1 cellular context compared by ENCODE assay signal in genomic region chr11:69437001-69437875, GRCh38.
TF ChIP-seq lines count a peak whose summit lies in the region.

No MANE protein-coding gene starts in this region.

TF ChIP-seq in HepG2, 621 proteins besides CTCF, POLR2A, EP300 and RAD21 (continued from another document and continues in another):
- no peak for TF ChIP-seq AHDC1 (CRISPR knock-in tag; IDR thresholded peaks at IDR 0.05; ENCODE audit: borderline replicate concordance)
- TF ChIP-seq ZNF367 (CRISPR knock-in tag; IDR thresholded peaks at IDR 0.05; ENCODE audit: borderline replicate concordance), result no peak
- TF ChIP-seq PATZ1 (CRISPR knock-in tag; IDR thresholded peaks at IDR 0.05), result peak; percentile 98
- TF ChIP-seq ATF6 (CRISPR knock-in tag; conservative IDR thresholded peaks at IDR 0.05), result no peak
- TF ChIP-seq ZNF660 (CRISPR knock-in tag; IDR thresholded peaks at IDR 0.05; ENCODE audit: borderline replicate concordance, low read depth), result no peak
- 0 out of 2 replicates have a peak, but pooled peaks have one; percentile 35 for TF ChIP-seq ZNF350 (CRISPR knock-in tag; IDR thresholded peaks at IDR 0.05; ENCODE audit: borderline replicate concordance, low read depth)
- TF ChIP-seq, protein P1, sequence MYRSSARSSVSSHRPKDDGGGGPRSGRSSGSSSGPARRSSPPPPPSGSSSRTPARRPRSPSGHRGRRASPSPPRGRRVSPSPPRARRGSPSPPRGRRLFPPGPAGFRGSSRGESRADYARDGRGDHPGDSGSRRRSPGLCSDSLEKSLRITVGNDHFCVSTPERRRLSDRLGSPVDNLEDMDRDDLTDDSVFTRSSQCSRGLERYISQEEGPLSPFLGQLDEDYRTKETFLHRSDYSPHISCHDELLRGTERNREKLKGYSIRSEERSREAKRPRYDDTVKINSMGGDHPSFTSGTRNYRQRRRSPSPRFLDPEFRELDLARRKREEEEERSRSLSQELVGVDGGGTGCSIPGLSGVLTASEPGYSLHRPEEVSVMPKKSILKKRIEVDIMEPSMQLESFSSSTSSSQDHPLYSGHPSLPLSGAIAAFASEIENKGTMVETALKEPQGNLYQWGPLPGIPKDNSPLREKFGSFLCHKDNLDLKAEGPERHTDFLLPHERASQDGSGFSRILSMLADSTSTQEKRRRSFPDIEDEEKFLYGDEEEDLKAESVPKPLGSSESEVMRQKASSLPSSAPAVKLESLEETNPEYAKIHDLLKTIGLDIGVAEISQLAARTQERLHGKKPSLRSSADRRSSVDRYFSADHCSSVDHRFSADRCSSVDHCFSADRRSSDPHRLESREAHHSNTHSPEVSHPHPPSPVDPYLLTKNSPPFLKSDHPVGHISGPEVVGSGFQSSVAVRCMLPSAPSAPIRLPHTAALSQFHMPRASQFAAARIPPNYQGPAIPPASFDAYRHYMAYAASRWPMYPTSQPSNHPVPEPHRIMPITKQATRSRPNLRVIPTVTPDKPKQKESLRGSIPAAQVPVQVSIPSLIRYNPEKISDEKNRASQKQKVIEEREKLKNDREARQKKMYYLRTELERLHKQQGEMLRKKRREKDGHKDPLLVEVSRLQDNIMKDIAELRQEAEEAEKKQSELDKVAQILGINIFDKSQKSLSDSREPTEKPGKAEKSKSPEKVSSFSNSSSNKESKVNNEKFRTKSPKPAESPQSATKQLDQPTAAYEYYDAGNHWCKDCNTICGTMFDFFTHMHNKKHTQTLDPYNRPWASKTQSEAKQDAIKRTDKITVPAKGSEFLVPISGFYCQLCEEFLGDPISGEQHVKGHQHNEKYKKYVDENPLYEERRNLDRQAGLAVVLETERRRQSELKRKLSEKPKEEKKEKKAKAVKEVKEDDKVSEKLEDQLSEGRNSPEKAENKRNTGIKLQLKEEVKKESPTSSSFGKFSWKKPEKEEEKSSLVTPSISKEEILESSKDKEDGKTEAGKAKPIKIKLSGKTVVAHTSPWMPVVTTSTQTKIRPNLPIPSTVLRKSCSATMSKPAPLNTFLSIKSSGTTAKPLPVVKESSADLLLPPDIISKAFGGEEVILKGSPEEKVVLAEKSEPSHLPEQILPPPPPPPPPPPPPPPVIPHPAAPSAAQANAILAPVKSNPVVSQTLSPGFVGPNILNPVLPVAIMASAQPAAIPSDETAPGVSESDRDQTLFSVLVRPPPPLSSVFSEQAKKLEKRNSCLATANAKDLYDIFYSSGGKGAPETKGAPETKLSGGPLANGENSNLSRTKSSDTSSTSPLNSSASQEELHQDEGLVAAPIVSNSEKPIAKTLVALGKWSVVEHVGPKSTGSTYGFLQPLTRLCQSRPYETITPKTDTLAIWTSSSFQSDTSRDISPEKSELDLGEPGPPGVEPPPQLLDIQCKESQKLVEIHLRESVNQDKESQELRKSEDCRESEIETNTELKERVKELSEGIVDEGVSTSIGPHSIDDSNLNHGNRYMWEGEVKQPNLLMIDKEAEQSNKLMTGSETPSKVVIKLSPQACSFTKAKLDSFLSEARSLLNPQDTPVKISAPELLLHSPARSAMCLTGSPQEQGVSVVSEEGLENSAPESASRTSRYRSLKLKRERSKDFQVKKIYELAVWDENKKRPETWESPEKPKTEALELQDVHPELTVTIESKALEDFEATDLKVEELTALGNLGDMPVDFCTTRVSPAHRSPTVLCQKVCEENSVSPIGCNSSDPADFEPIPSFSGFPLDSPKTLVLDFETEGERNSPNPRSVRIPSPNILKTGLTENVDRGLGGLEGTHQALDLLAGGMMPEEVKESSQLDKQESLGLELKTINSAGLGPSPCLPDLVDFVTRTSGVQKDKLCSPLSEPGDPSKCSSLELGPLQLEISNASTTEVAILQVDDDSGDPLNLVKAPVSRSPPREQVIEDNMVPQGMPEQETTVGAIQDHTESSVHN (CRISPR knock-in tag; IDR thresholded peaks at IDR 0.05), result no peak
- peak; percentile 52 for TF ChIP-seq ELF3 (CRISPR knock-in tag; IDR thresholded peaks at IDR 0.05)
- no peak for TF ChIP-seq CHCHD3 (CRISPR knock-in tag; IDR thresholded peaks at IDR 0.05)
- no peak for TF ChIP-seq MTERF4 (CRISPR knock-in tag; IDR thresholded peaks at IDR 0.05)
- TF ChIP-seq ZNF598 (CRISPR knock-in tag; IDR thresholded peaks at IDR 0.05; ENCODE audit: borderline replicate concordance), result 0 out of 2 replicates have a peak, but pooled peaks have one; percentile 29
- TF ChIP-seq HDAC2 (CRISPR knock-in tag; IDR thresholded peaks at IDR 0.05), result peak; percentile 80
- TF ChIP-seq ZNF790 (CRISPR knock-in tag; IDR thresholded peaks at IDR 0.05; ENCODE audit: borderline replicate concordance), result no peak
- peak; percentile 20; the same call in 1 of the 2 replicates for TF ChIP-seq SPEN (CRISPR knock-in tag; IDR thresholded peaks at IDR 0.05; ENCODE audit: low read depth)
- TF ChIP-seq, protein P2, sequence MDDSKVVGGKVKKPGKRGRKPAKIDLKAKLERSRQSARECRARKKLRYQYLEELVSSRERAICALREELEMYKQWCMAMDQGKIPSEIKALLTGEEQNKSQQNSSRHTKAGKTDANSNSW (CRISPR knock-in tag; IDR thresholded peaks at IDR 0.05; ENCODE audit: borderline replicate concordance), result no peak
- TF ChIP-seq ZNF234 (CRISPR knock-in tag; conservative IDR thresholded peaks at IDR 0.05), result no peak
- TF ChIP-seq ZNF780A (CRISPR knock-in tag; IDR thresholded peaks at IDR 0.05), result no peak
- TF ChIP-seq SAP130 (CRISPR knock-in tag; IDR thresholded peaks at IDR 0.05; ENCODE audit: low read depth), result peak; percentile 63
- no peak for TF ChIP-seq ZNF329 (CRISPR knock-in tag; IDR thresholded peaks at IDR 0.05; ENCODE audit: low read depth)
- TF ChIP-seq RERE (CRISPR knock-in tag; IDR thresholded peaks at IDR 0.05; ENCODE audit: low read depth), result 0 out of 2 replicates have a peak, but pooled peaks have one; percentile 48
- 0 out of 4 replicates have a peak, but pooled peaks of 1 of the 2 experiments have one; percentile 26 for TF ChIP-seq KLF16 (CRISPR knock-in tag; IDR thresholded peaks at IDR 0.05)
- no peak for TF ChIP-seq PCBP1 (IDR thresholded peaks at IDR 0.05; ENCODE audit: borderline replicate concordance, low read depth, low read length)
- TF ChIP-seq NFYC (CRISPR knock-in tag; IDR thresholded peaks at IDR 0.05), result no peak
